ENCODE assay signal across 20 cellular contexts in genomic region chr17:21692704-21693065, GRCh38. TPM values are rescaled to one million over a fixed set of nuclear protein-coding genes. Genes with fewer than 3 reads are reported as not detected.
"Had no signal": no experiment of that assay in that cellular context is flagged by ENCODE, and none has a peak within 500 bp of the region (broad histone marks: within the 10 kb centered on the region; RNA-seq: fewer than 3 reads in every experiment).

No MANE protein-coding gene starts in this region.

RNA-seq across cellular contexts. Expression of gene KCNJ18, which starts 0.4 kb away (rescaled TPM):
- total RNA-seq: activated CD4-positive, alpha-beta memory T cell treated with anti-CD3 and anti-CD28 coated beads for 36 hours; activated CD4-positive, alpha-beta T cell treated with anti-CD3 and anti-CD28 coated beads for 36 hours; activated CD4-positive, alpha-beta T cell treated with anti-CD3 and anti-CD28 coated beads, Interleukin-2, amount 10 ng/mL, durations not matched to agents 24 days and 14 days; activated CD8-positive, alpha-beta memory T cell treated with anti-CD3 and anti-CD28 coated beads for 36 hours; activated CD8-positive, alpha-beta memory T cell treated with anti-CD3 and anti-CD28 coated beads, Interleukin-2, amount 10 ng/mL, durations not matched to agents 7 days and 5 days; activated CD8-positive, alpha-beta T cell treated with anti-CD3 and anti-CD28 coated beads, Interleukin-2, amount 10 ng/mL, durations not matched to agents 7 days and 5 days; activated naive CD4-positive, alpha-beta T cell treated with anti-CD3 and anti-CD28 coated beads, Interleukin-2, amount 50 U/mL, for 72 hours; activated naive CD8-positive, alpha-beta T cell treated with anti-CD3 and anti-CD28 coated beads, Interleukin-2, amount 10 ng/mL, durations not matched to agents 7 days and 5 days; activated T-helper 1 cell treated with anti-CD3 and anti-CD28 coated beads, Interleukin-12 subunit alpha, Interleukin-12 subunit beta, Interleukin-2, Interleukin-4 antibody, amounts not matched to agents 30 ng/mL and 10 ng/mL and 1 ng/mL, durations not matched to agents 14 hours and 24 hours and 36 hours; activated T-helper 2 cell treated with anti-CD3 and anti-CD28 coated beads, Interferon-gamma antibody, Interleukin-2, Interleukin-4, amounts not matched to agents 10 μg/mL and 5 μg/mL and 100 μg/mL, durations not matched to agents 14 hours and 24 hours and 36 hours; astrocyte; bronchial epithelial cell; cardiac septum; cerebellum; dermis blood vessel endothelial cell; fibroblast of lung; fibroblast of villous mesenchyme; gastroesophageal sphincter; glomerular endothelial cell; T-helper 1 cell treated with Interleukin-12 subunit alpha and Interleukin-12 subunit beta and Interleukin-4 antibody, amounts not matched to agents 30 ng/mL and 1 ng/mL, for 36 hours had no signal
- polyA plus RNA-seq: fibroblast of lung had no signal
